Comparison of ENCODE assay signal across 8 cellular contexts in the genomic region with DNA sequence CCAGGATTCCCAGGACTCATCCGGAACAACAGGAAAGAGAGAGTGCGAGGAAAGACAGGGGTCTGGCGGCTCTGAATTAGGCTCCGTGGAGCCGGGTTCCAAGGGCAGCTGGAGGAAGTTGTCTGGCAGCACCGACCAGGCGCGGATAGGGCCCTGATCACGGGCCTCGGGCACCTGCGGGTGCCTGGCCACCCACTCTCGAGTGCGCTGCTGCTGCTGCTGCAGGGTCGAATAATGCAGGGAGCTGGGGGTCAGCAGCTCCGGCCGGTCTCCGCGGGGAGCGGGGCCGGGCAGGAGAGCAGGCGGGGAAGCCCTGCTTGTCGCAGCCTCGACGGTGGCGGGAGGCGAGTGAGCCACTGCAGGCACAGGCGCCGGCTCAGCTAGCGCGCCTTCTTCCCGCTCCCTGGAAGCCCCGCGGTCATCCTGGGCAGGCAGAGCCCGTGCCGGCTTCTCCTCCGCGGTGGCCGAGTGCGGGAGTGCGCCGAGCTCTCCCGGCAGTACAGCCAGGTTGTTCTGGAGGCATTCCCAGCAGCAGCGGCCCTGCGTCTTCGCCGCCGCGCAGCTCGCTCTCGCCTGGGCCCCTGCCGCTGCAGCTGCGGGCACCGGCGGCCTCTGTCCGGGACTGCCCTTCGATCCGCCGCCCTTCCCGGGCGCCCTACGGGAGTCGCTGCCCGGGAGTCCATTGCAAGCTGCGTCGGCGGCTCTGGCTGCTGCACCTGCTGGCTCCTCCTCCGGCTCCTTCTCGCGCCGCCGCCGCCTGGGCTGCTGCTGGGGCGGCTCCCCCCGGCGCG. TPM values are rescaled to one million over a fixed set of nuclear protein-coding genes. Genes with fewer than 3 reads are reported as not detected.
DNase-seq lines count a peak whose midpoint lies in the region; ATAC-seq, FAIRE-seq and TF ChIP-seq lines count a peak whose summit lies in the region.

No MANE protein-coding gene starts in this region.

- H3K27ac Mint-ChIP-seq in activated T-cell treated with anti-CD3 and anti-CD28 coated beads, Interleukin-2, amount 50 U/mL, for 72 hours, result no peak overlapping the region

- TF ChIP-seq CTCF in pancreas (IDR thresholded peaks at IDR 0.05), result no peak

- H3K9me3 ChIP-seq in HUES64 (ENCODE audit: insufficient read depth, low read depth, low read length) (no peaks in the 10 kb centered on the region), pancreas (no peaks in the 10 kb centered on the region)

- H3K9ac ChIP-seq in HUES64 (ENCODE audit: low read depth, low read length), result no peak overlapping the region; the same call in 1 of the 2 replicates

- peaks cover 22% of the 10 kb centered on the region for H3K27me3 Mint-ChIP-seq in activated T-cell treated with anti-CD3 and anti-CD28 coated beads, Interleukin-2, amount 50 U/mL, for 72 hours (ENCODE audit: low read depth)

- H3K27me3 ChIP-seq in HUES64 (ENCODE audit: insufficient read depth, low read length) (peaks cover 80% of the 10 kb centered on the region), pancreas (no peaks in the 10 kb centered on the region)

- H3K9me3 Mint-ChIP-seq in activated T-cell treated with anti-CD3 and anti-CD28 coated beads, Interleukin-2, amount 50 U/mL, for 72 hours, result no peaks in the 10 kb centered on the region

- intact Hi-C loops in pancreas (cut with DNase I), result no loop called here

- peak; percentile 20 for DNase-seq in NCI-H82 (lab: John Stamatoyannopoulos, UW)
- no peak for DNase-seq in NCI-H82 treated with DMSO at 0.1 percent for 48 hours (lab: John Stamatoyannopoulos, UW; ENCODE audit: unreplicated experiment)
- DNase-seq in activated T-cell treated with anti-CD3 and anti-CD28 coated beads, Interleukin-2, amount 50 U/mL, for 72 hours, result peak in 1 of 2 donors; percentile 29
- peak; percentile 29 for DNase-seq in germinal center (ENCODE audit: low spot score)
- DNase-seq in pancreas, result peak; percentile 62 to 89 (median 70)

- H3K4me3 Mint-ChIP-seq in activated T-cell treated with anti-CD3 and anti-CD28 coated beads, Interleukin-2, amount 50 U/mL, for 72 hours, result peak overlapping the region in 1 of 2 donors; percentile 30

- no peak for FAIRE-seq in pancreas (lab: Jason Lieb, UNC)

- WGBS in HUES64, result 1% methylated on average over 76 of the region's 76 CpGs
- WGBS in pancreas, 2 donors, result 2 to 4% methylated on average over 69 to 76 of the region's 76 CpGs

- no peaks in the 10 kb centered on the region for H3K36me3 Mint-ChIP-seq in activated T-cell treated with anti-CD3 and anti-CD28 coated beads, Interleukin-2, amount 50 U/mL, for 72 hours (ENCODE audit: insufficient read depth in 2 of 2)

- ATAC-seq in activated T-cell treated with anti-CD3 and anti-CD28 coated beads, Interleukin-2, amount 50 U/mL, for 72 hours (replicated peaks in 1 of 2), result peak; percentile 57 to 61
- ATAC-seq in pancreas, result peak; percentile 60 to 77 (median 64)
- ATAC-seq in HG02938 (IDR thresholded peaks at IDR 0.05; ENCODE audit: unreplicated experiment), result no peak
- ATAC-seq in HG03439 (IDR thresholded peaks at IDR 0.05; ENCODE audit: unreplicated experiment), result no peak

- H3K36me3 ChIP-seq in HUES64 (ENCODE audit: insufficient read depth, low read length) (no peaks in the 10 kb centered on the region), pancreas (no peaks in the 10 kb centered on the region)

- peak overlapping the region; percentile 62 for H3K4me3 ChIP-seq in HUES64 (ENCODE audit: low read length)
- H3K4me3 ChIP-seq in pancreas, result peak overlapping the region; percentile 36 to 81 (median 78)

- H3K4me1 Mint-ChIP-seq in activated T-cell treated with anti-CD3 and anti-CD28 coated beads, Interleukin-2, amount 50 U/mL, for 72 hours (ENCODE audit: low read depth), result peaks cover 5% of the 10 kb centered on the region

- H3K27ac ChIP-seq in HUES64 (ENCODE audit: low read depth, low read length), result no peak overlapping the region
- H3K27ac ChIP-seq in pancreas, result peak overlapping the region; percentile 96 to 98 (median 98)

- H3K4me1 ChIP-seq in HUES64 (ENCODE audit: insufficient read depth, low read length), result peaks cover 5% of the 10 kb centered on the region
- H3K4me1 ChIP-seq in pancreas, result peaks cover 4 to 8% (median 7%) of the 10 kb centered on the region in 3 donors

RNA-seq across cellular contexts. Expression of gene SOWAHB, which starts 1.0 kb away (rescaled TPM):
- polyA plus RNA-seq in HUES64 (2013, experiment 1 of 2), result 0.25 TPM
- 0.19 TPM for polyA plus RNA-seq in HUES64 (2013, experiment 2 of 2)
- total RNA-seq in activated T-cell treated with anti-CD3 and anti-CD28 coated beads, Interleukin-2, amount 50 U/mL, for 72 hours, result not detected
- total RNA-seq in pancreas, result 1 to 10 TPM; 2.1 to 4.2 (median 2.9) TPM
- 1 to 10 TPM in 1 of 2 donors, under 1 TPM in 1; 0.53 to 1.2 TPM for polyA plus RNA-seq in pancreas

RNA-seq across cellular contexts. Expression of gene SEPTIN11, which starts 52.6 kb away (rescaled TPM):
- polyA plus RNA-seq in HUES64 (2013, experiment 1 of 2), result 65.8 TPM
- polyA plus RNA-seq in HUES64 (2013, experiment 2 of 2), result 85.9 TPM
- total RNA-seq in activated T-cell treated with anti-CD3 and anti-CD28 coated beads, Interleukin-2, amount 50 U/mL, for 72 hours, result 10 to 100 TPM; 10.5 to 13.2 TPM
- 10 to 100 TPM; 18.6 to 48.9 (median 28.9) TPM for total RNA-seq in pancreas
- polyA plus RNA-seq in pancreas, result 10 to 100 TPM; 11.6 to 13.6 TPM

Comparison
In these comparisons a context has a peak if more than half of its experiments do, and no peak if none do; other contexts are left out.
1. ATAC-seq: peak in activated T-cell treated with anti-CD3 and anti-CD28 coated beads, Interleukin-2, amount 50 U/mL, for 72 hours (2 of 2) and pancreas (4 of 4); none in HG02938 (single experiment) and HG03439 (single experiment).